Comparison of ENCODE assay signal across 11 cellular contexts in the genomic region with DNA sequence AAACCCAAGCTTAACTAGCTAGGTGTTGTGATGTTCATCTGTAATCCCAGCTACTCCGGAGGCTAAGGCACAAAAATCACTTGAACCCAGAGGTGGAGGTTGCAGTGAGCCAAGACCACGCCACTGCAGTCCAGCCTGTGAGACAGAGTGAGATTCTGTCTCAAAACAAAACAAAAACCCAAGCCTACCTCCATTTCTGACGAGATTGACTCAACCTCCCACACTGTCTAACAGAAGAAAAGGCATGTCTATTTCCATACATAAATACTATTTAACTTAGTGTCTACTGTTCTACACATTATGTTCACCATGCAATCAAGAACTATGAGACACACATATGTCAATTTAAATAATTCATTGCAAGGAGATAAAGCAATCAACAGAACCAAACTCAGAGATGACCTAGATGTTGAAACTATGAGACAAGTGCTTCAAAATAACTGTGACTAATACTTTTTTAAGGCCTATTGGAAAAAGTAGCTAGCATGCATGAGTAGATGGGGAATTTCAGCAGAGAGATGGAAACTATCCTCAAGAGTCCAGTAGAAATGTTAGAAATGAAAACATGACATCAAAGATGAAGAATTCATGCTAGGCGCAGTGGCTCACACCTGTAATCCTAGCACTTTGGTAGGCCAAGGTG.
DNase-seq lines count a peak whose midpoint lies in the region; ATAC-seq and TF ChIP-seq lines count a peak whose summit lies in the region.
"Had no signal": no experiment of that assay in that cellular context is flagged by ENCODE, and none has a peak within 500 bp of the region (broad histone marks: within the 10 kb centered on the region; RNA-seq: fewer than 3 reads in every experiment).

No MANE protein-coding gene starts in this region.

- ATAC-seq in activated CD8-positive, alpha-beta T cell treated with anti-CD3 and anti-CD28 coated beads for 36 hours = peak; percentile 68
- no peak for ATAC-seq in activated CD8-positive, alpha-beta T cell treated with anti-CD3 and anti-CD28 coated beads, Interleukin-2, amount 10 ng/mL, durations not matched to agents 7 days and 5 days
- ATAC-seq in GM19463 (IDR thresholded peaks at IDR 0.05; ENCODE audit: unreplicated experiment) = peak; percentile 73
- ATAC-seq in HG03039 (IDR thresholded peaks at IDR 0.05; ENCODE audit: unreplicated experiment) = peak; percentile 79

- intact Hi-C loops in activated CD8-positive, alpha-beta T cell treated with anti-CD3 and anti-CD28 coated beads for 36 hours (cut with micrococcal nuclease) = no loop called here

- peaks cover 6% of the 10 kb centered on the region for H3K27me3 Mint-ChIP-seq in activated CD8-positive, alpha-beta T cell treated with anti-CD3 and anti-CD28 coated beads for 36 hours
- peaks cover 7% of the 10 kb centered on the region for H3K27me3 Mint-ChIP-seq in activated CD8-positive, alpha-beta T cell treated with anti-CD3 and anti-CD28 coated beads, Interleukin-2, amount 10 ng/mL, durations not matched to agents 7 days and 5 days (ENCODE audit: low read depth)
- H3K27me3 Mint-ChIP-seq in progenitor cell of endocrine pancreas = no peaks in the 10 kb centered on the region

- H3K27ac Mint-ChIP-seq in activated CD8-positive, alpha-beta T cell treated with anti-CD3 and anti-CD28 coated beads for 36 hours = peak overlapping the region; percentile 58
- no peak overlapping the region for H3K27ac Mint-ChIP-seq in activated CD8-positive, alpha-beta T cell treated with anti-CD3 and anti-CD28 coated beads, Interleukin-2, amount 10 ng/mL, durations not matched to agents 7 days and 5 days
- no peak overlapping the region for H3K27ac Mint-ChIP-seq in progenitor cell of endocrine pancreas

- no peaks in the 10 kb centered on the region for H3K9me3 Mint-ChIP-seq in activated CD8-positive, alpha-beta T cell treated with anti-CD3 and anti-CD28 coated beads for 36 hours
- H3K9me3 Mint-ChIP-seq in activated CD8-positive, alpha-beta T cell treated with anti-CD3 and anti-CD28 coated beads, Interleukin-2, amount 10 ng/mL, durations not matched to agents 7 days and 5 days (ENCODE audit: insufficient read depth) = no peaks in the 10 kb centered on the region
- peaks cover 50% of the 10 kb centered on the region for H3K9me3 Mint-ChIP-seq in progenitor cell of endocrine pancreas (ENCODE audit: low read depth)

- no peaks in the 10 kb centered on the region for H3K36me3 Mint-ChIP-seq in activated CD8-positive, alpha-beta T cell treated with anti-CD3 and anti-CD28 coated beads for 36 hours (ENCODE audit: low read depth)
- H3K36me3 Mint-ChIP-seq in activated CD8-positive, alpha-beta T cell treated with anti-CD3 and anti-CD28 coated beads, Interleukin-2, amount 10 ng/mL, durations not matched to agents 7 days and 5 days (ENCODE audit: low read depth) = no peaks in the 10 kb centered on the region
- peaks cover 3% of the 10 kb centered on the region for H3K36me3 Mint-ChIP-seq in progenitor cell of endocrine pancreas (ENCODE audit: insufficient read depth)

- CTCF ChIA-PET in activated CD8-positive, alpha-beta T cell treated with anti-CD3 and anti-CD28 coated beads for 36 hours (lab: Charles Lee) = interaction anchor here (1.4 to 1.8 kb wide), 2 partner anchors 53 to 246 kb away, joined by 3 to 5 read pairs; no protein-coding TSS in a partner anchor
- CTCF ChIA-PET in activated CD8-positive, alpha-beta T cell treated with anti-CD3 and anti-CD28 coated beads, Interleukin-2, amount 10 ng/mL, durations not matched to agents 7 days and 5 days (lab: Charles Lee) = no interaction called here

- H3K4me3 Mint-ChIP-seq in activated CD8-positive, alpha-beta T cell treated with anti-CD3 and anti-CD28 coated beads for 36 hours = no peak overlapping the region
- H3K4me3 Mint-ChIP-seq in activated CD8-positive, alpha-beta T cell treated with anti-CD3 and anti-CD28 coated beads, Interleukin-2, amount 10 ng/mL, durations not matched to agents 7 days and 5 days = no peak overlapping the region
- H3K4me3 Mint-ChIP-seq in progenitor cell of endocrine pancreas (ENCODE audit: low read depth) = no peak overlapping the region

- peak; percentile 16 for DNase-seq in activated CD8-positive, alpha-beta T cell treated with anti-CD3 and anti-CD28 coated beads for 36 hours
- no peak for DNase-seq in activated CD8-positive, alpha-beta T cell treated with anti-CD3 and anti-CD28 coated beads, Interleukin-2, amount 10 ng/mL, durations not matched to agents 7 days and 5 days
- peak; percentile 57 for DNase-seq in kidney tubule cell (ENCODE audit: low spot score)
- DNase-seq in midbrain (lab: John Stamatoyannopoulos, UW) = no peak
- DNase-seq in progenitor cell of endocrine pancreas (ENCODE audit: low spot score, unreplicated experiment) = no peak
- DNase-seq in NCI-H1417 (lab: John Stamatoyannopoulos, UW) = no peak
- DNase-seq: DMS79, NCI-H524 treated with DMSO at 0.1 percent for 48 hours, retina had no signal

- POLR2A ChIA-PET in activated CD8-positive, alpha-beta T cell treated with anti-CD3 and anti-CD28 coated beads for 36 hours (lab: Charles Lee) = no interaction called here
- POLR2A ChIA-PET in activated CD8-positive, alpha-beta T cell treated with anti-CD3 and anti-CD28 coated beads, Interleukin-2, amount 10 ng/mL, durations not matched to agents 7 days and 5 days (lab: Charles Lee) = no interaction called here

- TF ChIP-seq CTCF in activated CD8-positive, alpha-beta T cell treated with anti-CD3 and anti-CD28 coated beads for 36 hours (IDR thresholded peaks at IDR 0.05) = no peak
- TF ChIP-seq CTCF in progenitor cell of endocrine pancreas (IDR thresholded peaks at IDR 0.05; ENCODE audit: unreplicated experiment) = no peak

- peaks cover 3% of the 10 kb centered on the region for H3K4me1 Mint-ChIP-seq in activated CD8-positive, alpha-beta T cell treated with anti-CD3 and anti-CD28 coated beads for 36 hours (ENCODE audit: low read depth)
- H3K4me1 Mint-ChIP-seq in activated CD8-positive, alpha-beta T cell treated with anti-CD3 and anti-CD28 coated beads, Interleukin-2, amount 10 ng/mL, durations not matched to agents 7 days and 5 days (ENCODE audit: low read depth) = no peaks in the 10 kb centered on the region
- H3K4me1 Mint-ChIP-seq in progenitor cell of endocrine pancreas (ENCODE audit: low read depth) = no peaks in the 10 kb centered on the region

Comparison
In these comparisons a context has a peak if more than half of its experiments do, and no peak if none do; other contexts are left out.
1. DNase-seq: peak in activated CD8-positive, alpha-beta T cell treated with anti-CD3 and anti-CD28 coated beads for 36 hours (single experiment) and kidney tubule cell (single experiment); none in activated CD8-positive, alpha-beta T cell treated with anti-CD3 and anti-CD28 coated beads, Interleukin-2, amount 10 ng/mL, durations not matched to agents 7 days and 5 days (single experiment), midbrain (single experiment), progenitor cell of endocrine pancreas (single experiment) and NCI-H1417 (0 of 3).